19 cellular contexts compared by ENCODE assay signal in the genomic region with DNA sequence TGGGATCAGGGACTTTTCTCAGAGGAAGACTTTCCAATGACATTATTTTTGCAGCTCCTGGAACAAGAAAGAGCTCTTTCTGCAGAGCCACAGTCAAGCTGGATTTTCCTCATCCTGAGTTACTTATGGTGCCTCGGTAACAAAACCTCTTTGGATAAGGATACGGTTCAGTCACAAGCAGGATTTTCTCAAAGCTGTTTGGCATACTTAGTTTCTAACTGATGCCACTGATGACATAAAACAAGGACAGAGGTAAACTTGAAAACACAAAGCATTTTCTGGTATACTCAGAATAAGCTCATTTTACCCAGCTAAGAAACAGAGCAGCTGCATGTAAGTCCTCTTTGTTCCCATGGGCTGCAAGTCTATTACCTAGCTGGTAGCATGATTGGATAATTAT.
DNase-seq lines count a peak whose midpoint lies in the region; ATAC-seq and TF ChIP-seq lines count a peak whose summit lies in the region.
"Had no signal": no experiment of that assay in that cellular context is flagged by ENCODE, and none has a peak within 500 bp of the region (broad histone marks: within the 10 kb centered on the region; RNA-seq: fewer than 3 reads in every experiment).

No MANE protein-coding gene starts in this region.

- H3K36me3 ChIP-seq in tibial artery: no peaks in the 10 kb centered on the region
- H3K36me3 ChIP-seq: cardiac muscle cell had no signal

- H3K27ac ChIP-seq in coronary artery (peak overlapping the region; percentile 46 to 82), tibial artery (peak overlapping the region; percentile 58 to 66)
- H3K27ac ChIP-seq: C4-2B, cardiac muscle cell, KMS-11 had no signal

- intact Hi-C loops in tibial artery (cut with DNase I; ENCODE audit: low total_unique reads): no loop called here

- H3K4me3 ChIP-seq in coronary artery (peak overlapping the region; percentile 12), tibial artery (no peak overlapping the region)
- H3K4me3 ChIP-seq: cardiac muscle cell had no signal

- no peaks in the 10 kb centered on the region for H3K9me3 ChIP-seq in tibial artery

- H3K4me1 ChIP-seq in tibial artery: peaks cover 0 to 42% (median 25%) of the 10 kb centered on the region in 4 donors

- TF ChIP-seq CTCF in coronary artery (IDR thresholded peaks at IDR 0.05) (no peak), tibial artery (IDR thresholded peaks at IDR 0.05) (no peak), omental fat pad (IDR thresholded peaks at IDR 0.05) (no peak)

- H3K27me3 ChIP-seq in tibial artery: no peaks in the 10 kb centered on the region
- H3K27me3 ChIP-seq: cardiac muscle cell had no signal

- ATAC-seq in HG03280 (IDR thresholded peaks at IDR 0.05; ENCODE audit: unreplicated experiment): no peak
- ATAC-seq in omental fat pad (ENCODE audit: low FRiP score): no peak
- ATAC-seq: naive thymus-derived CD8-positive, alpha-beta T cell had no signal

- DNase-seq in NCI-H748 (lab: John Stamatoyannopoulos, UW; ENCODE audit: unreplicated experiment): peak; percentile 51
- DNase-seq in NCI-H748 treated with DMSO at 0.1 percent for 48 hours (lab: John Stamatoyannopoulos, UW): no peak
- DNase-seq in coronary artery (ENCODE audit: low spot score): no peak
- peak; percentile 51 for DNase-seq in myocyte (ENCODE audit: low read depth)
- no peak for DNase-seq in tibial artery
- DNase-seq in HK-2 (ENCODE audit: unreplicated experiment): no peak
- no peak for DNase-seq in omental fat pad (ENCODE audit: low spot score)
- DNase-seq: activated CD4-positive, alpha-beta T cell treated with anti-CD3 and anti-CD28 coated beads, Interleukin-2, amount 50 U/mL, for 1 hour; activated naive CD4-positive, alpha-beta T cell treated with anti-CD3 and anti-CD28 coated beads, Interleukin-2, amount 50 U/mL, for 16 hours; effector memory CD4-positive, alpha-beta T cell; GF-D8; naive thymus-derived CD8-positive, alpha-beta T cell; NCI-H1092 treated with DMSO at 0.1 percent for 48 hours; NCI-H345; stimulated activated naive CD4-positive, alpha-beta T cell had no signal

Comparison
In these comparisons a context has a peak if more than half of its experiments do, and no peak if none do; other contexts are left out.
1. DNase-seq: peak in NCI-H748 (single experiment) and myocyte (single experiment); none in NCI-H748 treated with DMSO at 0.1 percent for 48 hours (single experiment), coronary artery (single experiment), tibial artery (0 of 2), HK-2 (single experiment) and omental fat pad (single experiment).